In genomic region chr5:131496400-131496713, GRCh38 we compare ENCODE assay signal across 9 cellular contexts.
DNase-seq lines count a peak whose midpoint lies in the region; ATAC-seq, FAIRE-seq and TF ChIP-seq lines count a peak whose summit lies in the region.
"Had no signal": no experiment of that assay in that cellular context is flagged by ENCODE, and none has a peak within 500 bp of the region (broad histone marks: within the 10 kb centered on the region; RNA-seq: fewer than 3 reads in every experiment).

No MANE protein-coding gene starts in this region.

- no peak for FAIRE-seq in D721Med (lab: Jason Lieb, UNC)

- no peaks in the 10 kb centered on the region for H3K4me1 ChIP-seq in trophoblast cell (ENCODE audit: control insufficient read depth in 1 of 2, insufficient read depth in 2 of 2, low read length in 2 of 2)
- H3K4me1 ChIP-seq: SJSA1 had no signal

- no peak overlapping the region for H4K12ac ChIP-seq in trophoblast cell (ENCODE audit: low read depth, low read length)

- H4K8ac ChIP-seq in trophoblast cell (ENCODE audit: low read depth, low read length), result no peak overlapping the region

- DNase-seq in GM20000 (ENCODE audit: low spot score) (peak; percentile 24), germinal center (ENCODE audit: low spot score) (peak; percentile 23), D721Med (ENCODE audit: insufficient read length, low spot score) (no peak), ecto neural progenitor cell (ENCODE audit: low spot score) (no peak), trophoblast cell (no peak)
- no peak for DNase-seq in stimulated activated CD4-positive, alpha-beta T cell treated with anti-CD3 and anti-CD28 coated beads, Interleukin-2, amount 100 ng/mL, for 24 hours

- H3K36me3 ChIP-seq in trophoblast cell (ENCODE audit: control insufficient read depth in 1 of 2, insufficient read depth in 2 of 2, low read length in 2 of 2), result peaks cover 0 to 4% of the 10 kb centered on the region in 2 experiments

- no peak for TF ChIP-seq POLR2A in GM18505 (IDR thresholded peaks at IDR 0.05; ENCODE audit: borderline replicate concordance, extremely low read depth, insufficient read depth, insufficient read length)

- ATAC-seq in GM18505 (IDR thresholded peaks at IDR 0.05; ENCODE audit: unreplicated experiment) (peak; percentile 92), HG03280 (IDR thresholded peaks at IDR 0.05; ENCODE audit: unreplicated experiment) (peak; percentile 93)

- H3K14ac ChIP-seq in trophoblast cell (ENCODE audit: low read length), result no peak overlapping the region

- no peak overlapping the region for H3K9ac ChIP-seq in trophoblast cell (ENCODE audit: low read length)

- no peaks in the 10 kb centered on the region for H3K27me3 ChIP-seq in trophoblast cell (ENCODE audit: insufficient read depth, low read length)
- H3K27me3 ChIP-seq: SJSA1 had no signal

- no peak overlapping the region for H3K23ac ChIP-seq in trophoblast cell (ENCODE audit: low read length)

- no peak overlapping the region for H3K4ac ChIP-seq in trophoblast cell (ENCODE audit: low read depth, low read length)

- no CpG with 5 or more reads among the region's 1 CpG for WGBS in trophoblast cell (ENCODE audit: extremely low coverage, insufficient coverage, insufficient read length)

- no peak overlapping the region for H2BK12ac ChIP-seq in trophoblast cell (ENCODE audit: low read length)

- no peak overlapping the region for H4K91ac ChIP-seq in trophoblast cell (ENCODE audit: low read depth, low read length)

- H3K79me2 ChIP-seq in trophoblast cell (ENCODE audit: control insufficient read depth, insufficient read depth, low read length, poor library complexity), result no peaks in the 10 kb centered on the region

- H3K27ac ChIP-seq in trophoblast cell (ENCODE audit: low read depth, low read length), result no peak overlapping the region
- H3K27ac ChIP-seq: SJSA1 had no signal

- no peak overlapping the region for H3K18ac ChIP-seq in trophoblast cell (ENCODE audit: low read length)

- H3K4me2 ChIP-seq in trophoblast cell (ENCODE audit: low read length), result no peak overlapping the region

- no peaks in the 10 kb centered on the region for H3K79me1 ChIP-seq in trophoblast cell (ENCODE audit: low read length)

- TF ChIP-seq CTCF in GM20000 (IDR thresholded peaks at IDR 0.05; ENCODE audit: extremely low read depth, missing control alignments) (peak; percentile 24), D721Med (IDR thresholded peaks at IDR 0.05; ENCODE audit: insufficient read depth, missing control alignments) (no peak)

- H2AK5ac ChIP-seq in trophoblast cell (ENCODE audit: low read length), result no peak overlapping the region

- H2BK120ac ChIP-seq in trophoblast cell (ENCODE audit: insufficient read depth, low read length, poor library complexity), result no peak overlapping the region

- H3K9me3 ChIP-seq in trophoblast cell (ENCODE audit: insufficient read depth, low read depth, low read length), result no peaks in the 10 kb centered on the region
- H3K9me3 ChIP-seq: SJSA1 had no signal

- H3K4me3 ChIP-seq in trophoblast cell (ENCODE audit: low read depth, low read length), result no peak overlapping the region
- H3K4me3 ChIP-seq: SJSA1 had no signal

- no peak overlapping the region for H2BK5ac ChIP-seq in trophoblast cell (ENCODE audit: low read depth, low read length, poor library complexity)

- no peak overlapping the region for H2AFZ ChIP-seq in trophoblast cell (ENCODE audit: insufficient read depth, low read length, poor library complexity)

Comparison
In these comparisons a context has a peak if more than half of its experiments do, and no peak if none do; other contexts are left out.
1. DNase-seq: peak in GM20000 (single experiment) and germinal center (single experiment); none in D721Med (single experiment), ecto neural progenitor cell (single experiment), trophoblast cell (0 of 2) and stimulated activated CD4-positive, alpha-beta T cell treated with anti-CD3 and anti-CD28 coated beads, Interleukin-2, amount 100 ng/mL, for 24 hours (0 of 2).